ENCODE assay signal across 20 cellular contexts in the genomic region with DNA sequence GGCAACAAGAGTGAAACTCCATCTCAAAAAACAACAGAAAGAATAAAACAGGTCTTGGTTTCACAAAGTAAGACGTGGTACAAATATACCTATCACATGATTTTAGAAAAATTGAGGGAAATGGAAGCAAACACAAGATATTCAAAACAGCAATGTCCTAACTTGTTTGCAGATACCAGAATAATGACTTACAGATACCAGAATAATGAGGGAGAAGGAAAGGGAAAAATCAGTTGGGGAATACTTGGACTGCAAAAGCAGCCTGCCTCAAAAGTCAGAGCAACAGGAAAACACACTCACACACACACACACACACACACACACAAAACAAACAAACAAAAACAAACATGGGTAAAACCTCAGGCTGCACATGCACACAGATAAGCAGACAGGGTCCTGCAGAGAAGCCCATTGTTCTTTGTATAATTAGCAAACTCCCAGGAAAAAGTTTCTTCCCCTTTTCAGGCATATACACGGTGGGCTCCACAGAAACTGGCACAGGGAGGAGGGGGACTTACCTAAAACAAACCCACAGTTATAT.
DNase-seq lines count a peak whose midpoint lies in the region; ATAC-seq and TF ChIP-seq lines count a peak whose summit lies in the region.
"Had no signal": no experiment of that assay in that cellular context is flagged by ENCODE, and none has a peak within 500 bp of the region (broad histone marks: within the 10 kb centered on the region; RNA-seq: fewer than 3 reads in every experiment).

No MANE protein-coding gene starts in this region.

- H3K4me1 Mint-ChIP-seq in nephron progenitor cell, result peaks cover 71% of the 10 kb centered on the region
- H3K4me1 Mint-ChIP-seq in CD8-positive, alpha-beta T cell (ENCODE audit: low read depth), result peaks cover 18% of the 10 kb centered on the region

- peaks cover 13% of the 10 kb centered on the region for H3K27me3 Mint-ChIP-seq in nephron progenitor cell (ENCODE audit: low read depth, poor library complexity)
- H3K27me3 Mint-ChIP-seq in CD8-positive, alpha-beta T cell (ENCODE audit: low read depth), result peaks cover 58% of the 10 kb centered on the region

- no peak overlapping the region for H3K27ac ChIP-seq in CD8-positive, alpha-beta T cell (ENCODE audit: low read depth, low read length)
- H3K27ac ChIP-seq: 22Rv1, SK-N-MC had no signal

- H3K27ac Mint-ChIP-seq in nephron progenitor cell, result no peak overlapping the region
- no peak overlapping the region for H3K27ac Mint-ChIP-seq in CD8-positive, alpha-beta T cell
- H3K27ac Mint-ChIP-seq: CD4-positive, CD25-positive, alpha-beta regulatory T cell had no signal

- POLR2A ChIA-PET in CD8-positive, alpha-beta T cell (lab: Charles Lee), result no interaction called here

- DNase-seq in DMS53 (lab: John Stamatoyannopoulos, UW) (peak; percentile 65), DMS53 treated with DMSO at 0.1 percent for 48 hours (lab: John Stamatoyannopoulos, UW; ENCODE audit: unreplicated experiment) (no peak), epithelial cell of esophagus (ENCODE audit: low read depth) (peak; percentile 61), nephron progenitor cell (no peak), GM10266 (ENCODE audit: extremely low spot score) (no peak)
- no peak for DNase-seq in CD8-positive, alpha-beta T cell
- DNase-seq: AML-193; CD4-positive, CD25-positive, alpha-beta regulatory T cell; DMS153; GOT3; KBM-7; NCI-H1694 treated with DMSO at 0.1 percent for 48 hours; NCI-H2227 treated with DMSO at 0.1 percent for 48 hours; NCI-H510A treated with DMSO at 0.1 percent for 48 hours; SHP77 had no signal

- intact Hi-C loops in CD8-positive, alpha-beta T cell (cut with DNase I, micrococcal nuclease), result no loop called here

- no peaks in the 10 kb centered on the region for H3K9me3 ChIP-seq in CD8-positive, alpha-beta T cell (ENCODE audit: low read length)

- TF ChIP-seq CTCF in epithelial cell of esophagus (IDR thresholded peaks at IDR 0.05; ENCODE audit: insufficient read depth, low read depth, low read length, missing control alignments), result no peak
- TF ChIP-seq CTCF in nephron progenitor cell (IDR thresholded peaks at IDR 0.05), result no peak
- TF ChIP-seq CTCF in CD8-positive, alpha-beta T cell (IDR thresholded peaks at IDR 0.05), result no peak
- TF ChIP-seq CTCF in GM10266 (IDR thresholded peaks at IDR 0.05; ENCODE audit: control insufficient read depth, insufficient read depth, low read depth, missing control alignments), result no peak

- H3K4me3 Mint-ChIP-seq in nephron progenitor cell, result peak overlapping the region; percentile 89
- no peak overlapping the region for H3K4me3 Mint-ChIP-seq in CD8-positive, alpha-beta T cell
- H3K4me3 Mint-ChIP-seq: CD4-positive, CD25-positive, alpha-beta regulatory T cell had no signal

- H3K4me1 ChIP-seq in CD8-positive, alpha-beta T cell (ENCODE audit: insufficient read depth, low read length), result peaks cover 5% of the 10 kb centered on the region

- H3K36me3 ChIP-seq in CD8-positive, alpha-beta T cell (ENCODE audit: insufficient read depth, low read length), result no peaks in the 10 kb centered on the region

- no peaks in the 10 kb centered on the region for H3K9me3 Mint-ChIP-seq in nephron progenitor cell
- no peaks in the 10 kb centered on the region for H3K9me3 Mint-ChIP-seq in CD8-positive, alpha-beta T cell

- no peak overlapping the region for H3K4me3 ChIP-seq in epithelial cell of esophagus (ENCODE audit: low read length)
- no peak overlapping the region for H3K4me3 ChIP-seq in CD8-positive, alpha-beta T cell (ENCODE audit: low read depth, low read length)
- H3K4me3 ChIP-seq: SK-N-MC had no signal

- no peak for ATAC-seq in HG03095 (IDR thresholded peaks at IDR 0.05; ENCODE audit: unreplicated experiment)
- no peak for ATAC-seq in HG02973 (IDR thresholded peaks at IDR 0.05; ENCODE audit: unreplicated experiment)
- ATAC-seq in CD8-positive, alpha-beta T cell, result no peak
- ATAC-seq: HCT116 had no signal

- H3K27me3 ChIP-seq in CD8-positive, alpha-beta T cell (ENCODE audit: insufficient read depth, low read length), result no peaks in the 10 kb centered on the region

- peaks cover 16% of the 10 kb centered on the region for H3K36me3 Mint-ChIP-seq in nephron progenitor cell (ENCODE audit: low read depth)
- H3K36me3 Mint-ChIP-seq in CD8-positive, alpha-beta T cell, result no peaks in the 10 kb centered on the region
- H3K36me3 Mint-ChIP-seq: CD4-positive, CD25-positive, alpha-beta regulatory T cell had no signal

- CTCF ChIA-PET in CD8-positive, alpha-beta T cell (lab: Charles Lee), result interaction anchor here (0.9 kb wide), 1 partner anchor 13 kb away, joined by 3 read pairs; no protein-coding TSS in a partner anchor

Comparison
In these comparisons a context has a peak if more than half of its experiments do, and no peak if none do; other contexts are left out.
1. DNase-seq: peak in DMS53 (single experiment) and epithelial cell of esophagus (single experiment); none in DMS53 treated with DMSO at 0.1 percent for 48 hours (single experiment), nephron progenitor cell (single experiment), CD8-positive, alpha-beta T cell (0 of 7) and GM10266 (single experiment).